Comparison of ENCODE assay signal across 24 cellular contexts in genomic region chr4:97828646-97829045, GRCh38.
DNase-seq lines count a peak whose midpoint lies in the region; ATAC-seq and TF ChIP-seq lines count a peak whose summit lies in the region.
"Had no signal": no experiment of that assay in that cellular context is flagged by ENCODE, and none has a peak within 500 bp of the region (broad histone marks: within the 10 kb centered on the region; RNA-seq: fewer than 3 reads in every experiment).

No MANE protein-coding gene starts in this region.

- H3K9ac ChIP-seq in H9 (ENCODE audit: extremely low read depth, insufficient read length, low read length) (no peak overlapping the region), neural progenitor cell (no peak overlapping the region)
- H3K9ac ChIP-seq: BLaER1 treated with 17β-estradiol and CSF1 and Interleukin-3, amounts not matched to agents 10 nM and 100 nM had no signal

- no peaks in the 10 kb centered on the region for H3K9me3 Mint-ChIP-seq in H9
- H3K9me3 Mint-ChIP-seq in neural progenitor cell, result peaks cover 3% of the 10 kb centered on the region
- H3K9me3 Mint-ChIP-seq: GM23338 had no signal

- H3K27ac ChIP-seq in H9 (ENCODE audit: insufficient read length, low read depth, low read length) (no peak overlapping the region), WERI-Rb-1 (peak overlapping the region; percentile 30; the same call in 1 of the 2 replicates), neural progenitor cell (no peak overlapping the region), upper lobe of right lung (no peak overlapping the region)
- H3K27ac ChIP-seq: A549; BLaER1 treated with 17β-estradiol and CSF1 and Interleukin-3, amounts not matched to agents 10 nM and 100 nM had no signal

- H3K9me3 ChIP-seq in H9 (ENCODE audit: control insufficient read depth, low read depth, low read length) (no peaks in the 10 kb centered on the region), WERI-Rb-1 (ENCODE audit: severe bottlenecking) (no peaks in the 10 kb centered on the region), neural progenitor cell (ENCODE audit: low read depth) (no peaks in the 10 kb centered on the region), upper lobe of right lung (no peaks in the 10 kb centered on the region)
- H3K9me3 ChIP-seq: A549, BE2C had no signal

- H2BK20ac ChIP-seq in H9 (ENCODE audit: low read depth, low read length, poor library complexity, severe bottlenecking), result no peak overlapping the region

- DNase-seq in H9 (no peak), NCI-H82 (lab: John Stamatoyannopoulos, UW) (peak; percentile 86), WERI-Rb-1 (peak; percentile 87), neural progenitor cell (ENCODE audit: low spot score) (peak; percentile 13), COLO829 (ENCODE audit: low spot score) (no peak), upper lobe of right lung (no peak)
- DNase-seq: 8988T; ACHN; AML-193; BE2C; Calu3; CD4-positive, alpha-beta T cell; CD8-positive, alpha-beta memory T cell; COR-L47; DMS153; DND-41; HCEC 1CT had no signal

- H3K4me1 ChIP-seq in H9 (ENCODE audit: insufficient read depth, low read length) (no peaks in the 10 kb centered on the region), neural progenitor cell (no peaks in the 10 kb centered on the region), upper lobe of right lung (no peaks in the 10 kb centered on the region)
- H3K4me1 ChIP-seq: A549; BE2C; BLaER1 treated with 17β-estradiol and CSF1 and Interleukin-3, amounts not matched to agents 10 nM and 100 nM had no signal

- H3K23me2 ChIP-seq in H9 (ENCODE audit: insufficient read length, low read depth, low read length, poor library complexity, severe bottlenecking), result no peaks in the 10 kb centered on the region

- H3K56ac ChIP-seq in H9 (ENCODE audit: insufficient read length, low read depth, low read length), result no peak overlapping the region

- no peak overlapping the region for H3K4ac ChIP-seq in H9 (ENCODE audit: low read depth, low read length)

- intact Hi-C loops in upper lobe of right lung (cut with DNase I), result no loop called here

- H3K27me3 Mint-ChIP-seq in H9 (ENCODE audit: low read depth) (no peaks in the 10 kb centered on the region), neural progenitor cell (ENCODE audit: insufficient read depth, low read depth) (no peaks in the 10 kb centered on the region)
- H3K27me3 Mint-ChIP-seq: CD4-positive, alpha-beta T cell had no signal

- no CpG with 5 or more reads among the region's 7 CpGs for WGBS in H9 (ENCODE audit: extremely low coverage, insufficient read length, low lambda C conversion rate)

- TF ChIP-seq CTCF in H9 (conservative IDR thresholded peaks at IDR 0.05) (no peak), WERI-Rb-1 (IDR thresholded peaks at IDR 0.05; ENCODE audit: low read depth, low read length) (no peak), neural progenitor cell (IDR thresholded peaks at IDR 0.05) (no peak), upper lobe of right lung (IDR thresholded peaks at IDR 0.05) (no peak)

- ATAC-seq in HG02623 (IDR thresholded peaks at IDR 0.05; ENCODE audit: unreplicated experiment), result no peak
- no peak for ATAC-seq in upper lobe of right lung
- ATAC-seq in HG03469 (IDR thresholded peaks at IDR 0.05; ENCODE audit: unreplicated experiment), result no peak
- ATAC-seq: A549, GM12878, GM23338 had no signal

- H3K36me3 Mint-ChIP-seq in H9 (ENCODE audit: insufficient read depth in 1 of 3, low read depth in 3 of 3) (no peaks in the 10 kb centered on the region; a peak in 1 of 7 replicates), neural progenitor cell (no peaks in the 10 kb centered on the region)
- H3K36me3 Mint-ChIP-seq: CD14-positive monocyte; CD8-positive, alpha-beta memory T cell had no signal

- H3K36me3 ChIP-seq in WERI-Rb-1 (no peaks in the 10 kb centered on the region), neural progenitor cell (no peaks in the 10 kb centered on the region), upper lobe of right lung (no peaks in the 10 kb centered on the region)
- H3K36me3 ChIP-seq: BE2C; BLaER1 treated with 17β-estradiol and CSF1 and Interleukin-3, amounts not matched to agents 10 nM and 100 nM had no signal

- no peak overlapping the region for H3K23ac ChIP-seq in H9 (ENCODE audit: insufficient read length, low read depth, low read length)

- H3K4me3 Mint-ChIP-seq in H9 (no peak overlapping the region), neural progenitor cell (no peak overlapping the region)
- H3K4me3 Mint-ChIP-seq: CD14-positive monocyte; CD4-positive, alpha-beta T cell; CD8-positive, alpha-beta memory T cell; GM23338 had no signal

- H3K4me3 ChIP-seq in WERI-Rb-1 (ENCODE audit: low read depth, low read length) (no peak overlapping the region), neural progenitor cell (no peak overlapping the region), upper lobe of right lung (no peak overlapping the region)
- H3K4me3 ChIP-seq: A549; BLaER1 treated with 17β-estradiol and CSF1 and Interleukin-3, amounts not matched to agents 10 nM and 100 nM; GM12878; GM23338 had no signal

- H4K91ac ChIP-seq in H9 (ENCODE audit: insufficient read length, low read depth, low read length), result no peak overlapping the region

- no peaks in the 10 kb centered on the region for H3F3A ChIP-seq in neural progenitor cell (ENCODE audit: low read depth)

- H3K4me1 Mint-ChIP-seq in H9, result no peaks in the 10 kb centered on the region
- no peaks in the 10 kb centered on the region for H3K4me1 Mint-ChIP-seq in neural progenitor cell
- H3K4me1 Mint-ChIP-seq: CD14-positive monocyte; CD8-positive, alpha-beta memory T cell; GM23338 had no signal

- no peaks in the 10 kb centered on the region for H4K20me1 ChIP-seq in H9 (ENCODE audit: control insufficient read depth, insufficient read depth, insufficient read length)
- no peaks in the 10 kb centered on the region for H4K20me1 ChIP-seq in neural progenitor cell (ENCODE audit: low read depth)
- H4K20me1 ChIP-seq: BLaER1 treated with 17β-estradiol and CSF1 and Interleukin-3, amounts not matched to agents 10 nM and 100 nM had no signal

- no peak overlapping the region for H2BK15ac ChIP-seq in H9 (ENCODE audit: low read depth, low read length)

- H2BK5ac ChIP-seq in H9 (ENCODE audit: insufficient read length, low read length), result no peak overlapping the region

- no peak overlapping the region for H3T11ph ChIP-seq in H9 (ENCODE audit: low read length)

- H3K27me3 ChIP-seq in H9 (ENCODE audit: insufficient read depth, low read length) (no peaks in the 10 kb centered on the region), WERI-Rb-1 (ENCODE audit: insufficient read depth, low read depth, severe bottlenecking) (no peaks in the 10 kb centered on the region), neural progenitor cell (no peaks in the 10 kb centered on the region), upper lobe of right lung (no peaks in the 10 kb centered on the region)
- H3K27me3 ChIP-seq: BE2C; BLaER1 treated with 17β-estradiol and CSF1 and Interleukin-3, amounts not matched to agents 10 nM and 100 nM had no signal

- H2BK120ac ChIP-seq in H9 (ENCODE audit: low read depth, low read length, poor library complexity, severe bottlenecking), result no peak overlapping the region

- no peak overlapping the region for H2AK5ac ChIP-seq in H9 (ENCODE audit: insufficient read length, low read length)

- no peak overlapping the region for H3K27ac Mint-ChIP-seq in H9
- no peak overlapping the region for H3K27ac Mint-ChIP-seq in neural progenitor cell
- H3K27ac Mint-ChIP-seq: CD14-positive monocyte; CD4-positive, alpha-beta T cell; CD8-positive, alpha-beta memory T cell; GM23338 had no signal

- no peak overlapping the region for H2BK12ac ChIP-seq in H9 (ENCODE audit: insufficient read length, low read depth, low read length)

- H4K8ac ChIP-seq in H9 (replicated peaks; ENCODE audit: insufficient read length, low read depth, low read length), result no peak overlapping the region

- no peak overlapping the region for H3K14ac ChIP-seq in H9 (ENCODE audit: insufficient read depth, low read length)

- H3K79me2 ChIP-seq in H9 (ENCODE audit: insufficient read depth, low read length) (no peaks in the 10 kb centered on the region), neural progenitor cell (ENCODE audit: low read depth) (no peaks in the 10 kb centered on the region)

- H3K4me2 ChIP-seq in H9 (ENCODE audit: insufficient read depth, insufficient read length, low read length), result no peak overlapping the region
- no peak overlapping the region for H3K4me2 ChIP-seq in neural progenitor cell
- H3K4me2 ChIP-seq: A549; BLaER1 treated with 17β-estradiol and CSF1 and Interleukin-3, amounts not matched to agents 10 nM and 100 nM; GM23338 had no signal

- H2AFZ ChIP-seq in H9 (ENCODE audit: low read length) (no peak overlapping the region), neural progenitor cell (replicated peaks) (no peak overlapping the region)
- H2AFZ ChIP-seq: GM23338 had no signal

- H3K79me1 ChIP-seq in H9 (ENCODE audit: insufficient read depth, low read depth, low read length, poor library complexity, severe bottlenecking), result no peaks in the 10 kb centered on the region

- H4K5ac ChIP-seq in H9 (ENCODE audit: insufficient read length, low read depth, low read length), result peak overlapping the region; percentile 47

- H3K18ac ChIP-seq in H9 (ENCODE audit: insufficient read length, low read depth, low read length), result no peak overlapping the region

Comparison
In these comparisons a context has a peak if more than half of its experiments do, and no peak if none do; other contexts are left out.
1. DNase-seq: peak in NCI-H82 (single experiment), WERI-Rb-1 (single experiment) and neural progenitor cell (single experiment); none in H9 (single experiment), COLO829 (single experiment) and upper lobe of right lung (single experiment).